ENCODE assay signal across 1 cellular context in the genomic region with DNA sequence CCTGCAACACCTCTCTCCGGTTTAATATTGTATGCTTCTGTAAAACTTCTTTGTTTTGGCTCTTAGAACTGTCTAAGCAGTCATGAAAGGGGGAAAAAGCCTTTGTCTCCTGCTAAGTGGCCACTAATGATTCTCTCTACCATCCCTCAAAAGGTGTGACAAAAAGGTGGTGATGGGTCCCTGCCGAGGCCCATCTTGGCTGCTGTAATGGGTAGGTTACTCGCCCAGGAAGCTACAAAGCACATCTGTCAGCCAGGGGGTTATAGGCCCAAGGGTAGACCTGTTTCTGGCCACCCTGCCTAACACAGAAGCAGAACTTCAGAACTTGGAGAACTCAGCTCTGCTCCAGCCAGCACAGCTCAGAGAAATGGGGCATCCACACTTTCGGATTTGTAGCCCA.
TF ChIP-seq lines count a peak whose summit lies in the region.

No MANE protein-coding gene starts in this region.

TF ChIP-seq in HEK293, 187 proteins besides CTCF, POLR2A, EP300 and RAD21 (continued from another document):
- TF ChIP-seq ZNF473 (tag by site-specific recombination; IDR thresholded peaks at IDR 0.05) (no peak), ZNF48 (tag by site-specific recombination; IDR thresholded peaks at IDR 0.05) (no peak), ZNF660 (tag by site-specific recombination; IDR thresholded peaks at IDR 0.05) (no peak), SP7 (tag by site-specific recombination; IDR thresholded peaks at IDR 0.05) (no peak), ZBTB7A (tag by site-specific recombination; IDR thresholded peaks at IDR 0.05; ENCODE audit: low read depth) (no peak), ZEB2 (tag by site-specific recombination; IDR thresholded peaks at IDR 0.05) (no peak), ZNF148 (tag by site-specific recombination; IDR thresholded peaks at IDR 0.05; ENCODE audit: borderline replicate concordance) (no peak)
- TF ChIP-seq, protein P1, sequence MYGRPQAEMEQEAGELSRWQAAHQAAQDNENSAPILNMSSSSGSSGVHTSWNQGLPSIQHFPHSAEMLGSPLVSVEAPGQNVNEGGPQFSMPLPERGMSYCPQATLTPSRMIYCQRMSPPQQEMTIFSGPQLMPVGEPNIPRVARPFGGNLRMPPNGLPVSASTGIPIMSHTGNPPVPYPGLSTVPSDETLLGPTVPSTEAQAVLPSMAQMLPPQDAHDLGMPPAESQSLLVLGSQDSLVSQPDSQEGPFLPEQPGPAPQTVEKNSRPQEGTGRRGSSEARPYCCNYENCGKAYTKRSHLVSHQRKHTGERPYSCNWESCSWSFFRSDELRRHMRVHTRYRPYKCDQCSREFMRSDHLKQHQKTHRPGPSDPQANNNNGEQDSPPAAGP (tag by site-specific recombination; IDR thresholded peaks at IDR 0.05): no peak
